ENCODE assay signal across 10 cellular contexts in the genomic region with DNA sequence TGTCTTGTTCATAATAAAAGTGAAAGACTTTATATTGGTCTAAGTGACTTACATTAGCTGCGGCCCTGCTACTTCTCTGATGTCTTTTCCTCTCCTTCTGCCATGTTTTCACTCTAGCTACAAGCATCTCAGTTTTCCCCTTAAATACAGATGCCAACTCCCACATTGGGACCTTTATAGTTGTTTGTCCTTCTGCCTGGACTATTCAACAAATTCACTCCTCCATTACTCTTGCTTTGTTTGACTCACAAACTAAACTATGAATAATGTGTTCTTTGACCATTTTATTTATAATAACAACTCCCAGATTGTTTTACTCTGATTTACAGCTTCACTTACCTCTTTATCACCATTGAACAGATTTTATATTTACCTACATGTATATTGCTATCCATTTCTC.
"Had no signal": no experiment of that assay in that cellular context is flagged by ENCODE, and none has a peak within 500 bp of the region (broad histone marks: within the 10 kb centered on the region; RNA-seq: fewer than 3 reads in every experiment).

No MANE protein-coding gene starts in this region.

- H3K27me3 Mint-ChIP-seq: IgD-negative memory B cell had no signal

- H3K4me1 Mint-ChIP-seq: IgD-negative memory B cell had no signal

- DNase-seq: GM23248, GOT3, H7, HFFc6, KBM-7 had no signal

- H3K36me3 Mint-ChIP-seq: IgD-negative memory B cell had no signal

- H3K4me3 ChIP-seq: GM23248, HAP-1 had no signal

- ATAC-seq: HCT116, HepG2 had no signal

- H3K27ac ChIP-seq: GM23248, HL-60 had no signal

- H3K27ac Mint-ChIP-seq: HFFc6, IgD-negative memory B cell had no signal

- H3K9ac ChIP-seq: GM23248 had no signal

- H3K4me3 Mint-ChIP-seq: HFFc6, IgD-negative memory B cell had no signal

- H3K9me3 ChIP-seq: HAP-1 had no signal

- H2AFZ ChIP-seq: GM23248 had no signal

- H3K36me3 ChIP-seq: HAP-1 had no signal
